ENCODE assay signal across 36 cellular contexts in the genomic region with DNA sequence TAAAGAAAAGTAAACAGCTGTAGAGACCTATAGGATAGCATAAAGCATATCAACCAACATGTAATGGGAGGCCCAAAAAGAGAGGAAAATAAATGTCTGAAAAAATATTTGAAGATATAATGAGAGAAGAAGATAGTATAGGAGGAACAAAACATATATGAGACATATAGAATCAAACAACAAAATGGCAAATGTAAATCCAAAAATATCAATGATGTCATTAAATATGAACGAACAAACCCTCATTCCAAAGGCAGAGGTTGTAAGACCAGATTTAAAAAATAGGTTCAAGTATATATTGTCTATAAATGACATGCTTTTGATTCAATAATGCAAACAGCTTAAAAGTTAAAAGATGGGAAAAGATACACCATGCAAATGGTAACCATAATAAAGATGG.
"Had no signal": no experiment of that assay in that cellular context is flagged by ENCODE, and none has a peak within 500 bp of the region (broad histone marks: within the 10 kb centered on the region; RNA-seq: fewer than 3 reads in every experiment).

No MANE protein-coding gene starts in this region.

- H3K27me3 ChIP-seq: MG63 had no signal

- DNase-seq: Kasumi-1, MG63, MM.1S, MV-4-11, NCI-H1048, NCI-H1092, NCI-H1092 treated with DMSO at 0.1 percent for 48 hours, NCI-H1105, NCI-H1105 treated with DMSO at 0.1 percent for 48 hours, NCI-H1417, NCI-H1417 treated with DMSO at 0.1 percent for 48 hours, NCI-H1436, NCI-H1436 treated with DMSO at 0.1 percent for 48 hours, NCI-H146, NCI-H1694, NCI-H1694 treated with DMSO at 0.1 percent for 48 hours, NCI-H187, NCI-H187 treated with DMSO at 0.1 percent for 48 hours, NCI-H1930, NCI-H2029, NCI-H2029 treated with DMSO at 0.1 percent for 48 hours, NCI-H2081, NCI-H2081 treated with DMSO at 0.1 percent for 48 hours, NCI-H2107, NCI-H2171, NCI-H2171 treated with DMSO at 0.1 percent for 48 hours, NCI-H2227 treated with DMSO at 0.1 percent for 48 hours, NCI-H226, NCI-H345, NCI-H446, NCI-H446 treated with DMSO at 0.1 percent for 48 hours, NCI-H510A, NCI-H510A treated with DMSO at 0.1 percent for 48 hours, NCI-H524, NCI-H524 treated with DMSO at 0.1 percent for 48 hours, NCI-H526 had no signal

- H3K9me3 ChIP-seq: MG63 had no signal

- H3K36me3 ChIP-seq: MG63 had no signal

- H3K4me3 ChIP-seq: MG63 had no signal
